ENCODE assay signal across 16 cellular contexts in the genomic region with DNA sequence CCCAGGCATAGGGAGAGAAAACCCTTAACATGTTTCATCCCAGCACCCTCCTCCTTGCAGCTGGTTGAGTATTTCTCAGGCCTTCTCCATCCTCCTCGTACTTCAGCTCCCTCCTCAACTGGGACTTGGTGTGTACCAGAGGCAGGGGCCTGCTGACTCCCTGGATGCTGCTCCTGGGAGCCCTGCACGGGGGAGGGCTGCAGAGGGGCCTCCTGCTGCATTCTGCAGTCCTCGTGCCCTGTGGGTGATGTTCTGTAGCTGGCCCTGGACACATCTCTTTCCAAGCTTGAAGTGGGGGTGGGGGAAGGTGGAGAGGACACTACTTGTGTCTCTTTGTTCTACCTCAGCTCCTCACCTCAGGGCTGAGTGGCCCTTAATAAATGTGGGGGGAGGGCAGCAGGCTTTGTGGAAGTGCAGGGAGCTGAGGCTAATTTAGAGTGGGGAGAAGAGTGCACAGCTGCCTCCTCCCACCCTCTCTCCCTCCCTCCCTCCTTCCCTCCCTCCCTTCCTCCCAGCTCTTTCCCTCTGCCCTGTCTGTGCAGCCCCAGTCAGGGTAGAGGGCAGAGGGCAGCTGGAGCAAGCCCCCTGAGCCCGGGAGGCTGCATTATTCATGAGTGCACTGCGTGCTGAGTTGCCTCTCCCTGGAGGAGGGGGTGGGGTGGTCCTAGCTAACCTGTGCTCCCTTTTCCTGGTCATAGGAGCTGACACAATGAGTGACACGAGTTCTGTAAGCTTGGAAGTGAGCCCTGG. TPM values are rescaled to one million over a fixed set of nuclear protein-coding genes. Genes with fewer than 3 reads are reported as not detected.
DNase-seq lines count a peak whose midpoint lies in the region; ATAC-seq and TF ChIP-seq lines count a peak whose summit lies in the region.
"Had no signal": no experiment of that assay in that cellular context is flagged by ENCODE, and none has a peak within 500 bp of the region (broad histone marks: within the 10 kb centered on the region; RNA-seq: fewer than 3 reads in every experiment).

No MANE protein-coding gene starts in this region.

- H3F3A ChIP-seq in GM23338 (replicated peaks; ENCODE audit: low read depth) (peaks cover 6% of the 10 kb centered on the region; the same call in 1 of the 2 replicates), neural progenitor cell (ENCODE audit: low read depth) (peaks cover 8% of the 10 kb centered on the region)

- peak overlapping the region; percentile 40 for H3K4me3 ChIP-seq in GM23338
- H3K4me3 ChIP-seq in neural progenitor cell: peak overlapping the region; percentile 20
- no peak overlapping the region for H3K4me3 ChIP-seq in body of pancreas
- H3K4me3 ChIP-seq: SJCRH30 had no signal

- no peaks in the 10 kb centered on the region; the same call in 1 of the 2 replicates for H4K20me1 ChIP-seq in GM23338 (replicated peaks; ENCODE audit: insufficient read depth)
- H4K20me1 ChIP-seq in neural progenitor cell (ENCODE audit: low read depth): peaks cover 14% of the 10 kb centered on the region

- TF ChIP-seq POLR2A in body of pancreas (IDR thresholded peaks at IDR 0.05): no peak

- H3K4me2 ChIP-seq in GM23338: peak overlapping the region; percentile 62
- H3K4me2 ChIP-seq in neural progenitor cell: peak overlapping the region; percentile 73

- H3K27ac Mint-ChIP-seq in GM23338 (no peak overlapping the region), neural progenitor cell (peak overlapping the region; percentile 83)
- no peak overlapping the region for H3K27ac Mint-ChIP-seq in stimulated activated memory B cell treated with anti-CD40 and anti-IgM and Interleukin-4, amounts not matched to agents 10 μg/mL and 1 μg/mL and 100 μg/mL, for 72 hours
- H3K27ac Mint-ChIP-seq: activated naive CD8-positive, alpha-beta T cell treated with anti-CD3 and anti-CD28 coated beads, Interleukin-2, amount 50 U/mL, for 24 hours; T-helper 17 cell had no signal

- no peaks in the 10 kb centered on the region for H3K9me3 ChIP-seq in neural progenitor cell (ENCODE audit: low read depth)
- no peaks in the 10 kb centered on the region for H3K9me3 ChIP-seq in body of pancreas
- H3K9me3 ChIP-seq: SJCRH30 had no signal

- H3K36me3 ChIP-seq in GM23338 (ENCODE audit: insufficient read depth) (no peaks in the 10 kb centered on the region), neural progenitor cell (no peaks in the 10 kb centered on the region), body of pancreas (replicated peaks in 1 of 2; ENCODE audit: insufficient read depth in 1 of 2, low read depth in 2 of 2) (peaks cover 4 to 7% of the 10 kb centered on the region in 2 donors)

- H2AFZ ChIP-seq in GM23338 (no peak overlapping the region), neural progenitor cell (replicated peaks) (peak overlapping the region; percentile 10)
- H2AFZ ChIP-seq: parathyroid adenoma had no signal

- no peak overlapping the region for H3K9ac ChIP-seq in neural progenitor cell
- H3K9ac ChIP-seq: parathyroid adenoma had no signal

- H3K36me3 Mint-ChIP-seq in GM23338 (ENCODE audit: low read depth) (0 out of 3 replicates have a peak, but pooled peaks cover 2% of the 10 kb centered on the region), neural progenitor cell (peaks cover 4% of the 10 kb centered on the region)
- peaks cover 49% of the 10 kb centered on the region for H3K36me3 Mint-ChIP-seq in stimulated activated memory B cell treated with anti-CD40 and anti-IgM and Interleukin-4, amounts not matched to agents 10 μg/mL and 1 μg/mL and 100 μg/mL, for 72 hours

- no peaks in the 10 kb centered on the region for H3K9me2 ChIP-seq in GM23338 (ENCODE audit: insufficient read depth)

- H3K4me3 Mint-ChIP-seq in GM23338: peak overlapping the region; percentile 59
- peak overlapping the region; percentile 55 for H3K4me3 Mint-ChIP-seq in neural progenitor cell
- no peak overlapping the region for H3K4me3 Mint-ChIP-seq in stimulated activated memory B cell treated with anti-CD40 and anti-IgM and Interleukin-4, amounts not matched to agents 10 μg/mL and 1 μg/mL and 100 μg/mL, for 72 hours
- H3K4me3 Mint-ChIP-seq: activated naive CD8-positive, alpha-beta T cell treated with anti-CD3 and anti-CD28 coated beads, Interleukin-2, amount 50 U/mL, for 24 hours; central memory CD8-positive, alpha-beta T cell; T-helper 17 cell had no signal

- DNase-seq in GM23338 (ENCODE audit: low spot score): peak; percentile 32
- peak; percentile 71 to 95 (median 86) for DNase-seq in NCI-H1417 (lab: John Stamatoyannopoulos, UW)
- DNase-seq in neural progenitor cell (ENCODE audit: low spot score): peak; percentile 61
- no peak for DNase-seq in body of pancreas
- DNase-seq in HK-2 (ENCODE audit: unreplicated experiment): no peak
- DNase-seq: activated CD8-positive, alpha-beta memory T cell treated with anti-CD3 and anti-CD28 coated beads for 24 hours; activated naive CD8-positive, alpha-beta T cell treated with anti-CD3 and anti-CD28 coated beads, Interleukin-2, amount 50 U/mL, for 24 hours; hypothalamus; OCI-M1; SJCRH30 had no signal

- no peak for TF ChIP-seq CTCF in GM23338 (conservative IDR thresholded peaks at IDR 0.05; ENCODE audit: low read depth in 2 of 2)
- TF ChIP-seq CTCF in neural progenitor cell (IDR thresholded peaks at IDR 0.05): no peak
- no peak for TF ChIP-seq CTCF in body of pancreas (IDR thresholded peaks at IDR 0.05)

- H3K27ac ChIP-seq in GM23338 (ENCODE audit: low read depth) (no peak overlapping the region), cingulate gyrus (ENCODE audit: low read depth, low read length) (peak overlapping the region; percentile 47), neural progenitor cell (peak overlapping the region; percentile 70), body of pancreas (no peak overlapping the region)
- H3K27ac ChIP-seq: parathyroid adenoma, SJCRH30 had no signal

- H3K4me1 ChIP-seq in GM23338 (ENCODE audit: insufficient read depth) (peaks cover 21% of the 10 kb centered on the region), neural progenitor cell (peaks cover 29% of the 10 kb centered on the region), body of pancreas (peaks cover 6% of the 10 kb centered on the region)
- H3K4me1 ChIP-seq: SJCRH30 had no signal

- peaks cover 39% of the 10 kb centered on the region for H3K4me1 Mint-ChIP-seq in GM23338
- H3K4me1 Mint-ChIP-seq in neural progenitor cell: peaks cover 37% of the 10 kb centered on the region
- H3K4me1 Mint-ChIP-seq in stimulated activated memory B cell treated with anti-CD40 and anti-IgM and Interleukin-4, amounts not matched to agents 10 μg/mL and 1 μg/mL and 100 μg/mL, for 72 hours: peaks cover 18% of the 10 kb centered on the region

- intact Hi-C loops in body of pancreas (cut with DNase I): no loop called here

- peak; percentile 19 for ATAC-seq in GM23338
- no peak for ATAC-seq in stimulated activated memory B cell treated with anti-CD40 and anti-IgM and Interleukin-4, amounts not matched to agents 10 μg/mL and 1 μg/mL and 100 μg/mL, for 72 hours
- no peak for ATAC-seq in body of pancreas
- ATAC-seq: activated naive CD8-positive, alpha-beta T cell treated with anti-CD3 and anti-CD28 coated beads, Interleukin-2, amount 50 U/mL, for 24 hours; left ventricle myocardium superior; T-helper 17 cell had no signal

- 67 to 79% methylated on average over 5 to 6 of the region's 6 CpGs for WGBS in body of pancreas, 2 donors

- H3K9me3 Mint-ChIP-seq in GM23338 (no peaks in the 10 kb centered on the region; the same call in 2 of the 3 replicates), neural progenitor cell (no peaks in the 10 kb centered on the region)
- no peaks in the 10 kb centered on the region for H3K9me3 Mint-ChIP-seq in stimulated activated memory B cell treated with anti-CD40 and anti-IgM and Interleukin-4, amounts not matched to agents 10 μg/mL and 1 μg/mL and 100 μg/mL, for 72 hours
- H3K9me3 Mint-ChIP-seq: activated naive CD8-positive, alpha-beta T cell treated with anti-CD3 and anti-CD28 coated beads, Interleukin-2, amount 50 U/mL, for 24 hours; central memory CD8-positive, alpha-beta T cell had no signal

- H3K27me3 ChIP-seq in GM23338 (ENCODE audit: insufficient read depth) (peaks cover 12% of the 10 kb centered on the region), neural progenitor cell (peaks cover 27% of the 10 kb centered on the region), body of pancreas (no peaks in the 10 kb centered on the region)
- H3K27me3 ChIP-seq: SJCRH30 had no signal

- H3K27me3 Mint-ChIP-seq in GM23338 (ENCODE audit: insufficient read depth, low read depth, poor library complexity): peaks cover 17% of the 10 kb centered on the region
- peaks cover 18% of the 10 kb centered on the region for H3K27me3 Mint-ChIP-seq in neural progenitor cell (ENCODE audit: insufficient read depth, low read depth)
- H3K27me3 Mint-ChIP-seq in stimulated activated memory B cell treated with anti-CD40 and anti-IgM and Interleukin-4, amounts not matched to agents 10 μg/mL and 1 μg/mL and 100 μg/mL, for 72 hours: no peaks in the 10 kb centered on the region
- H3K27me3 Mint-ChIP-seq: activated naive CD8-positive, alpha-beta T cell treated with anti-CD3 and anti-CD28 coated beads, Interleukin-2, amount 50 U/mL, for 24 hours; central memory CD8-positive, alpha-beta T cell; T-helper 17 cell had no signal

- H3K79me2 ChIP-seq in GM23338 (replicated peaks; ENCODE audit: insufficient read depth) (no peaks in the 10 kb centered on the region), neural progenitor cell (ENCODE audit: low read depth) (no peaks in the 10 kb centered on the region)
- H3K79me2 ChIP-seq: parathyroid adenoma had no signal

RNA-seq across cellular contexts. Expression of a gene that starts 3.7 kb away (rescaled TPM):
- 5.1 and 5.2 TPM in 2 replicates for total RNA-seq in GM23338 (2014; rRNA removed; shearing (Covaris generic))
- polyA plus RNA-seq in GM23338 (2016; fragmentation: Nextera tagmentation; extraction: Ambion mirVana): 2.1 and 3.1 TPM in 2 replicates
- total RNA-seq in neural progenitor cell (ENCODE audit: low replicate concordance) (1.9 and 4.9 TPM in 2 replicates), body of pancreas (under 1 TPM; 0.26 to 0.99 TPM)

RNA-seq across cellular contexts. Expression of a gene that starts 32.1 kb away (rescaled TPM):
- total RNA-seq in GM23338 (2014; rRNA removed; shearing (Covaris generic)): 10.5 and 13.3 TPM in 2 replicates
- 9.7 and 10.0 TPM in 2 replicates for polyA plus RNA-seq in GM23338 (2016; fragmentation: Nextera tagmentation; extraction: Ambion mirVana)
- total RNA-seq in neural progenitor cell (ENCODE audit: low replicate concordance) (0.54 and 2.8 TPM in 2 replicates), body of pancreas (10 to 100 TPM; 41.2 to 44.1 TPM)

Comparison
In these comparisons a context has a peak if more than half of its experiments do, and no peak if none do; other contexts are left out.
1. DNase-seq: peak in GM23338 (single experiment), NCI-H1417 (3 of 3) and neural progenitor cell (single experiment); none in body of pancreas (0 of 4) and HK-2 (single experiment).
2. H3K27ac ChIP-seq: peak in cingulate gyrus (single experiment) and neural progenitor cell (single experiment); none in GM23338 (single experiment) and body of pancreas (0 of 4).
3. H3K4me3 ChIP-seq: peak in GM23338 (single experiment) and neural progenitor cell (single experiment); none in body of pancreas (0 of 2).